9 cellular contexts compared by ENCODE assay signal in genomic region chr15:67107014-67107812, GRCh38. TPM values are rescaled to one million over a fixed set of nuclear protein-coding genes. Genes with fewer than 3 reads are reported as not detected.
DNase-seq lines count a peak whose midpoint lies in the region; ATAC-seq, FAIRE-seq and TF ChIP-seq lines count a peak whose summit lies in the region.
"Had no signal": no experiment of that assay in that cellular context is flagged by ENCODE, and none has a peak within 500 bp of the region (broad histone marks: within the 10 kb centered on the region; RNA-seq: fewer than 3 reads in every experiment).

No MANE protein-coding gene starts in this region.

- peak; percentile 38 for DNase-seq in NCI-H2171 treated with DMSO at 0.1 percent for 48 hours (lab: John Stamatoyannopoulos, UW)
- no peak for DNase-seq in NCI-H2171 (lab: John Stamatoyannopoulos, UW)
- DNase-seq in iPS-NIHi7 (ENCODE audit: extremely low spot score), result peak; percentile 54
- DNase-seq in stromal cell of bone marrow (ENCODE audit: low read depth), result peak; percentile 94
- no peak for DNase-seq in GM12892 (ENCODE audit: insufficient read length)
- DNase-seq in stimulated activated CD4-positive, alpha-beta T cell treated with anti-CD3 and anti-CD28 coated beads, Interleukin-15, amount 100 ng/mL, for 24 hours, result no peak
- DNase-seq in GM10248 (ENCODE audit: extremely low spot score), result no peak

- CTCF ChIA-PET in GM10248 (lab: Yijun Ruan, JAX), result interaction anchor here (0.8 to 3.4 kb wide), 4 partner anchors 10 to 26 kb away, joined by 3 to 9 read pairs (median 4); no protein-coding TSS in a partner anchor

- ATAC-seq in activated T-helper 17 cell treated with anti-CD3 and anti-CD28 coated beads, Interleukin-2, amount 50 U/mL, for 72 hours (replicated peaks), result peak; percentile 5

- H3K4me3 Mint-ChIP-seq in activated T-helper 17 cell treated with anti-CD3 and anti-CD28 coated beads, Interleukin-2, amount 50 U/mL, for 72 hours, result no peak overlapping the region

- no peak for TF ChIP-seq CTCF in GM10248 (IDR thresholded peaks at IDR 0.05; ENCODE audit: control extremely low read depth, extremely low read depth, low read depth, missing control alignments)

- FAIRE-seq in GM12892 (lab: Jason Lieb, UNC), result no peak
- FAIRE-seq: A204.1 had no signal

- no peaks in the 10 kb centered on the region for H3K9me3 Mint-ChIP-seq in activated T-helper 17 cell treated with anti-CD3 and anti-CD28 coated beads, Interleukin-2, amount 50 U/mL, for 72 hours

- POLR2A ChIA-PET in GM10248 (lab: Yijun Ruan, JAX), result interaction anchor here (0.8 to 1.0 kb wide), 2 partner anchors 9 to 22 kb away, joined by 3 read pairs; no protein-coding TSS in a partner anchor

- H3K27ac Mint-ChIP-seq in activated T-helper 17 cell treated with anti-CD3 and anti-CD28 coated beads, Interleukin-2, amount 50 U/mL, for 72 hours, result no peak overlapping the region

- H3K27me3 Mint-ChIP-seq in activated T-helper 17 cell treated with anti-CD3 and anti-CD28 coated beads, Interleukin-2, amount 50 U/mL, for 72 hours, result no peaks in the 10 kb centered on the region

- H3K36me3 Mint-ChIP-seq in activated T-helper 17 cell treated with anti-CD3 and anti-CD28 coated beads, Interleukin-2, amount 50 U/mL, for 72 hours (ENCODE audit: low read depth), result peaks cover 46% of the 10 kb centered on the region

- TF ChIP-seq POLR2A in GM12892 (IDR thresholded peaks at IDR 0.05; ENCODE audit: low read depth, low read length), result no peak

- peaks cover 62% of the 10 kb centered on the region for H3K4me1 Mint-ChIP-seq in activated T-helper 17 cell treated with anti-CD3 and anti-CD28 coated beads, Interleukin-2, amount 50 U/mL, for 72 hours

RNA-seq across cellular contexts. Expression of gene SMAD3, which starts 41.8 kb away (rescaled TPM):
- total RNA-seq in activated T-helper 17 cell treated with anti-CD3 and anti-CD28 coated beads, Interleukin-2, amount 50 U/mL, for 72 hours, result 10 to 100 TPM; 57.0 to 94.9 TPM
- 20.6 TPM for polyA plus RNA-seq in GM12892 (2012; ENCODE audit: missing spikeins)

Comparison
In these comparisons a context has a peak if more than half of its experiments do, and no peak if none do; other contexts are left out.
1. DNase-seq: peak in NCI-H2171 treated with DMSO at 0.1 percent for 48 hours (single experiment), iPS-NIHi7 (single experiment) and stromal cell of bone marrow (single experiment); none in NCI-H2171 (single experiment), GM12892 (single experiment), stimulated activated CD4-positive, alpha-beta T cell treated with anti-CD3 and anti-CD28 coated beads, Interleukin-15, amount 100 ng/mL, for 24 hours (single experiment) and GM10248 (single experiment).